ENCODE assay signal across 23 cellular contexts in genomic region chrX:152884171-152884570, GRCh38. TPM values are rescaled to one million over a fixed set of nuclear protein-coding genes. Genes with fewer than 3 reads are reported as not detected.
DNase-seq lines count a peak whose midpoint lies in the region; ATAC-seq, FAIRE-seq and TF ChIP-seq lines count a peak whose summit lies in the region.
"Had no signal": no experiment of that assay in that cellular context is flagged by ENCODE, and none has a peak within 500 bp of the region (broad histone marks: within the 10 kb centered on the region; RNA-seq: fewer than 3 reads in every experiment).

No MANE protein-coding gene starts in this region.

- intact Hi-C loops in HepG2 (cut with micrococcal nuclease; ENCODE audit: unreplicated experiment) = no loop called here
- intact Hi-C loops in right lobe of liver (cut with DNase I) = no loop called here
- intact Hi-C loops in K562 (cut with micrococcal nuclease) = no loop called here

- H3K4me3 ChIP-seq in HepG2 (replicated peaks in 1 of 3; ENCODE audit: insufficient read depth in 1 of 3, low read depth in 2 of 3, low read length in 3 of 3) = no peak overlapping the region
- no peak overlapping the region for H3K4me3 ChIP-seq in right lobe of liver
- H3K4me3 ChIP-seq in K562 = no peak overlapping the region
- H3K4me3 ChIP-seq: SJCRH30 had no signal

- in situ Hi-C loops in HepG2 (cut with HindIII; ENCODE audit: extremely low pct_ligation_motif_present, low pct_unique_long_range_greater_than_20kb) = no loop called here
- in situ Hi-C loops in K562 (cut with MboI) = no loop called here

- WGBS in HepG2 (ENCODE audit: low lambda C conversion rate) = 27% methylated on average over 3 of the region's 6 CpGs
- WGBS in right lobe of liver (ENCODE audit: insufficient coverage, low coverage, low lambda C conversion rate, missing lambda C conversion rate) = 51% methylated on average over 4 of the region's 6 CpGs
- WGBS in K562 (ENCODE audit: insufficient coverage, low coverage, missing lambda C conversion rate) = 0% methylated on average over 6 of the region's 6 CpGs

- no peaks in the 10 kb centered on the region for H3K36me3 ChIP-seq in HepG2 (replicated peaks in 1 of 2; ENCODE audit: control insufficient read depth in 1 of 2, insufficient read depth in 2 of 2, low read length in 2 of 2)
- no peaks in the 10 kb centered on the region for H3K36me3 ChIP-seq in right lobe of liver
- H3K36me3 ChIP-seq in K562 (ENCODE audit: control insufficient read depth, insufficient read depth, low read length) = no peaks in the 10 kb centered on the region
- H3K36me3 ChIP-seq: SJCRH30 had no signal

- H3K9me1 ChIP-seq in K562 (ENCODE audit: control insufficient read depth, insufficient read depth, low read length) = no peaks in the 10 kb centered on the region

- TF ChIP-seq EP300 in HepG2 (IDR thresholded peaks at IDR 0.05; ENCODE audit: low read depth in 2 of 2, low read length in 2 of 2) = no peak
- no peak for TF ChIP-seq EP300 in HepG2 (CRISPR knock-in tag; IDR thresholded peaks at IDR 0.05; ENCODE audit: borderline replicate concordance)
- TF ChIP-seq EP300 in K562 (IDR thresholded peaks at IDR 0.05; ENCODE audit: low read length) = no peak

- H3K9me3 ChIP-seq in HepG2 (ENCODE audit: low read length) (no peaks in the 10 kb centered on the region), right lobe of liver (no peaks in the 10 kb centered on the region), K562 (replicated peaks; ENCODE audit: control insufficient read depth, insufficient read depth, low read depth, low read length) (no peaks in the 10 kb centered on the region)
- H3K9me3 ChIP-seq: SJCRH30 had no signal

- FAIRE-seq in HepG2 (lab: Jason Lieb, UNC) (no peak), K562 (lab: Jason Lieb, UNC) (no peak)
- FAIRE-seq: G401.6, GM12892, RCC 7860 had no signal

- DNase-seq in HepG2 (ENCODE audit: low spot score) (no peak), right lobe of liver (no peak), K562 (ENCODE audit: extremely low read depth in 1 of 4, low spot score in 3 of 4) (peak in 3 of 4 experiments; percentile 17 to 26 (median 20)), islet precursor cell (peak; percentile 65), LoVo (ENCODE audit: low spot score) (no peak)
- DNase-seq: AML-193; C1 segment of cervical spinal cord; CD8-positive, alpha-beta T cell; DMS153; KBM-7; NCI-H1092 treated with DMSO at 0.1 percent for 48 hours; NCI-H146; NCI-H2029 treated with DMSO at 0.1 percent for 48 hours; NCI-H2171; NCI-H345; NCI-H524; NCI-H774; SJCRH30 had no signal

- H3K27me3 ChIP-seq in HepG2 (ENCODE audit: control insufficient read depth in 1 of 2, insufficient read depth in 2 of 2, low read length in 2 of 2) (peaks cover 0 to 5% of the 10 kb centered on the region in 2 experiments; a peak in 1 of 5 replicates), right lobe of liver (no peaks in the 10 kb centered on the region), K562 (ENCODE audit: control insufficient read depth in 2 of 2, insufficient read depth in 2 of 2, low read length in 2 of 2) (peaks cover 20 to 59% of the 10 kb centered on the region in 2 experiments; a peak in 4 of 5 replicates)
- H3K27me3 ChIP-seq: SJCRH30 had no signal

- TF ChIP-seq CTCF in HepG2 (CRISPR knock-in tag; IDR thresholded peaks at IDR 0.05) = no peak
- TF ChIP-seq CTCF in right lobe of liver (IDR thresholded peaks at IDR 0.05) = no peak
- peak in 1 of 3 experiments; percentile 6; a peak in 1 of 6 replicates for TF ChIP-seq CTCF in K562 (IDR thresholded peaks at IDR 0.05 in 2 of 3, conservative IDR thresholded peaks at IDR 0.05 in 1 of 3; ENCODE audit: insufficient read depth in 2 of 3, low read depth in 1 of 3, low read length in 3 of 3)

- H4K20me1 ChIP-seq in HepG2 (ENCODE audit: insufficient read depth, low read length) = no peaks in the 10 kb centered on the region
- H4K20me1 ChIP-seq in K562 (replicated peaks; ENCODE audit: control insufficient read depth, insufficient read depth, low read length) = no peaks in the 10 kb centered on the region

- H3K4me1 ChIP-seq in HepG2 (ENCODE audit: insufficient read depth, low read length) = no peaks in the 10 kb centered on the region
- H3K4me1 ChIP-seq in right lobe of liver = no peaks in the 10 kb centered on the region
- H3K4me1 ChIP-seq in K562 (replicated peaks in 1 of 2; ENCODE audit: control insufficient read depth in 2 of 2, insufficient read depth in 2 of 2, low read length in 2 of 2) = no peaks in the 10 kb centered on the region; a peak in 1 of 5 replicates
- H3K4me1 ChIP-seq: SJCRH30 had no signal

- H3K9ac ChIP-seq in HepG2 (ENCODE audit: insufficient read depth, low read depth, low read length) (no peak overlapping the region), K562 (ENCODE audit: insufficient read depth in 1 of 2, low read depth in 2 of 2, low read length in 2 of 2) (no peak overlapping the region)

- POLR2A ChIA-PET in HepG2 (lab: Yijun Ruan, JAX) = no interaction called here
- POLR2A ChIA-PET in K562 (lab: Yijun Ruan, JAX) = interaction anchor here (1.2 to 2.0 kb wide), 3 partner anchors 10 to 50 kb away, joined by 3 to 4 read pairs (median 4); no protein-coding TSS in a partner anchor

- TF ChIP-seq RAD21 in HepG2 (CRISPR knock-in tag; IDR thresholded peaks at IDR 0.05) (no peak), K562 (CRISPR knock-in tag; conservative IDR thresholded peaks at IDR 0.05 in 1 of 2, IDR thresholded peaks at IDR 0.05 in 1 of 2) (no peak)

- H3K79me2 ChIP-seq in HepG2 (ENCODE audit: insufficient read depth, low read length) = no peaks in the 10 kb centered on the region
- no peaks in the 10 kb centered on the region for H3K79me2 ChIP-seq in K562 (ENCODE audit: control insufficient read depth, insufficient read depth, low read length)

- CTCF ChIA-PET in HepG2 (lab: Yijun Ruan, JAX; ENCODE audit: low intra/inter-chr PET ratio, low total read pairs) (no interaction called here), K562 (lab: Yijun Ruan, JAX; ENCODE audit: low intra/inter-chr PET ratio) (no interaction called here)

- peak; percentile 73 for ATAC-seq in HepG2
- no peak for ATAC-seq in right lobe of liver
- ATAC-seq in K562 = peak; percentile 87
- ATAC-seq in GM18867 (IDR thresholded peaks at IDR 0.05; ENCODE audit: unreplicated experiment) = no peak
- no peak for ATAC-seq in HG03025 (IDR thresholded peaks at IDR 0.05; ENCODE audit: low FRiP score, unreplicated experiment)
- ATAC-seq: CD8-positive, alpha-beta T cell had no signal

- H2AFZ ChIP-seq in HepG2 (ENCODE audit: low read length) (no peak overlapping the region), K562 (ENCODE audit: low read depth, low read length) (no peak overlapping the region)

- H3K27ac ChIP-seq in HepG2 (ENCODE audit: extremely low read length, insufficient read depth, low read length) (no peak overlapping the region), right lobe of liver (no peak overlapping the region), K562 (ENCODE audit: extremely low read depth, low read depth, low read length) (no peak overlapping the region)
- H3K27ac ChIP-seq: SJCRH30 had no signal

- H3K4me2 ChIP-seq in HepG2 (ENCODE audit: low read depth, low read length) (no peak overlapping the region), K562 (ENCODE audit: insufficient read depth, low read length) (no peak overlapping the region)

- TF ChIP-seq POLR2A in HepG2 (IDR thresholded peaks at IDR 0.05; ENCODE audit: insufficient read depth in 1 of 2, low read depth in 2 of 2, low read length in 2 of 2) = no peak
- TF ChIP-seq POLR2A in right lobe of liver (IDR thresholded peaks at IDR 0.05) = no peak
- TF ChIP-seq POLR2A in K562 (conservative IDR thresholded peaks at IDR 0.05) = no peak

- BruUV-seq in HepG2 (replicated peaks; lab: Mats Ljungman, UMichigan) (no TSS peak), K562 (replicated peaks; lab: Mats Ljungman, UMichigan) (no TSS peak)

RNA-seq across cellular contexts. Expression of gene ZNF185, which starts 13.7 kb away (rescaled TPM):
- total RNA-seq in HepG2 (2016; rRNA removed; fragmentation: Illumina TruSeq; extraction: Trizol) (1.6 and 1.9 TPM in 2 replicates), right lobe of liver (1 to 10 TPM in 1 of 6 experiments, under 1 TPM in 5; 0.61 to 1.7 (median 0.83) TPM), K562 (2014; rRNA removed) (0.18 and 0.24 TPM in 2 replicates), K562 (2014; rRNA removed; fragmentation: Illumina TruSeq; extraction: Trizol) (0.22 and 0.26 TPM in 2 replicates), K562 (2015; rRNA removed; fragmentation: Illumina TruSeq; extraction: Trizol) (0.19 and 0.22 TPM in 2 replicates), K562 (2021) (0.24 and 0.40 TPM in 2 replicates)
- 0.18 and 0.30 TPM in 2 replicates for total RNA-seq in HepG2 (2016; cell fraction: cytosol; rRNA removed; fragmentation: Illumina TruSeq; extraction: Trizol; ENCODE audit: low read depth)
- 1.7 and 1.8 TPM in 2 replicates for total RNA-seq in HepG2 (2016; cell fraction: insoluble cytoplasmic fraction; rRNA removed; fragmentation: Illumina TruSeq; extraction: Trizol)
- total RNA-seq in HepG2 (2016; cell fraction: membrane; rRNA removed; fragmentation: Illumina TruSeq; extraction: Trizol) = 0.96 and 1.2 TPM in 2 replicates
- total RNA-seq in HepG2 (2016; cell fraction: nucleus; rRNA removed; fragmentation: Illumina TruSeq; extraction: Trizol) = 0.85 and 0.87 TPM in 2 replicates
- polyA plus RNA-seq in HepG2 (2011; rRNA removed) (2.9 and 3.4 TPM in 2 replicates), K562 (2011; rRNA removed) (0.95 and 1.1 TPM in 2 replicates), K562 (2014; fragmentation: Illumina TruSeq; extraction: Trizol) (0.57 and 0.64 TPM in 2 replicates), K562 (2014; fragmentation: Nextera tagmentation; extraction: Ambion mirVana) (under 1 TPM; 0.08 to 0.18 TPM), K562 (2014; rRNA removed) (0.35 and 0.38 TPM in 2 replicates)
- polyA plus RNA-seq in HepG2 (2011; cell fraction: cytosol; rRNA removed) = 2.3 and 2.5 TPM in 2 replicates
- polyA plus RNA-seq in HepG2 (2011; cell fraction: nucleus; rRNA removed) = 2.2 and 2.3 TPM in 2 replicates
- 1.1 and 1.9 TPM in 2 replicates for polyA plus RNA-seq in HepG2 (2012)
- 0.24 and 0.28 TPM in 2 replicates for polyA plus RNA-seq in HepG2 (2016; cell fraction: cytosol; fragmentation: Illumina TruSeq; extraction: Trizol; ENCODE audit: low read depth)
- 1.7 and 1.8 TPM in 2 replicates for polyA plus RNA-seq in HepG2 (2016; cell fraction: insoluble cytoplasmic fraction; fragmentation: Illumina TruSeq; extraction: Trizol; ENCODE audit: low read depth)
- 0.86 and 1.1 TPM in 2 replicates for polyA plus RNA-seq in HepG2 (2016; cell fraction: membrane; fragmentation: Illumina TruSeq; extraction: Trizol; ENCODE audit: low read depth)
- 1.4 and 1.7 TPM in 2 replicates for polyA plus RNA-seq in HepG2 (2016; cell fraction: nucleus; fragmentation: Illumina TruSeq; extraction: Trizol; ENCODE audit: insufficient read depth, low read depth)
- 1.2 and 5.8 TPM in 2 replicates for polyA minus RNA-seq in HepG2 (2011; rRNA and poly(A)+ RNA removed; ENCODE audit: low replicate concordance)
- polyA minus RNA-seq in HepG2 (2011; cell fraction: cytosol; rRNA and poly(A)+ RNA removed) = 0.79 and 0.99 TPM in 2 replicates
- 0.75 and 0.90 TPM in 2 replicates for polyA minus RNA-seq in HepG2 (2011; cell fraction: nucleus; rRNA and poly(A)+ RNA removed)
- total RNA-seq in K562 (2011; cell fraction: chromatin; rRNA removed; ENCODE audit: low replicate concordance) = 0.37 and 0.53 TPM in 2 replicates
- 0.26 and 0.33 TPM in 2 replicates for total RNA-seq in K562 (2011; cell fraction: nucleolus; rRNA removed)
- total RNA-seq in K562 (2011; cell fraction: nucleoplasm; rRNA removed) = 0.44 and 0.46 TPM in 2 replicates
- 0.67 and 0.74 TPM in 2 replicates for polyA plus RNA-seq in K562 (2011; cell fraction: cytosol; rRNA removed)
- polyA plus RNA-seq in K562 (2011; cell fraction: nucleus; rRNA removed) = 0.76 and 0.95 TPM in 2 replicates
- 0.28 and 0.29 TPM in 2 replicates for polyA plus RNA-seq in K562 (2012)
- 0.35 and 0.66 TPM in 2 replicates for polyA minus RNA-seq in K562 (2011; rRNA and poly(A)+ RNA removed)
- 0.29 TPM in 1 of 2 replicates, not detected in the other for polyA minus RNA-seq in K562 (2011; cell fraction: cytosol; rRNA and poly(A)+ RNA removed)
- 0.13 and 0.22 TPM in 2 replicates for polyA minus RNA-seq in K562 (2011; cell fraction: nucleus; rRNA and poly(A)+ RNA removed)

RNA-seq across cellular contexts. Expression of gene NSDHL, which starts 53.3 kb away (rescaled TPM):
- 47.6 and 49.3 TPM in 2 replicates for total RNA-seq in HepG2 (2016; rRNA removed; fragmentation: Illumina TruSeq; extraction: Trizol)
- total RNA-seq in HepG2 (2016; cell fraction: cytosol; rRNA removed; fragmentation: Illumina TruSeq; extraction: Trizol; ENCODE audit: low read depth) = 14.6 and 16.3 TPM in 2 replicates
- total RNA-seq in HepG2 (2016; cell fraction: insoluble cytoplasmic fraction; rRNA removed; fragmentation: Illumina TruSeq; extraction: Trizol) = 48.7 and 49.0 TPM in 2 replicates
- total RNA-seq in HepG2 (2016; cell fraction: membrane; rRNA removed; fragmentation: Illumina TruSeq; extraction: Trizol) = 15.7 and 16.5 TPM in 2 replicates
- total RNA-seq in HepG2 (2016; cell fraction: nucleus; rRNA removed; fragmentation: Illumina TruSeq; extraction: Trizol) = 32.0 and 33.8 TPM in 2 replicates
- 26.2 and 35.9 TPM in 2 replicates for polyA plus RNA-seq in HepG2 (2011; rRNA removed)
- polyA plus RNA-seq in HepG2 (2011; cell fraction: cytosol; rRNA removed) = 22.8 and 35.7 TPM in 2 replicates
- 8.5 and 13.3 TPM in 2 replicates for polyA plus RNA-seq in HepG2 (2011; cell fraction: nucleus; rRNA removed)
- 34.8 and 39.7 TPM in 2 replicates for polyA plus RNA-seq in HepG2 (2012)
- 12.6 and 14.3 TPM in 2 replicates for polyA plus RNA-seq in HepG2 (2016; cell fraction: cytosol; fragmentation: Illumina TruSeq; extraction: Trizol; ENCODE audit: low read depth)
- 60.9 and 65.3 TPM in 2 replicates for polyA plus RNA-seq in HepG2 (2016; cell fraction: insoluble cytoplasmic fraction; fragmentation: Illumina TruSeq; extraction: Trizol; ENCODE audit: low read depth)
- 12.5 and 13.4 TPM in 2 replicates for polyA plus RNA-seq in HepG2 (2016; cell fraction: membrane; fragmentation: Illumina TruSeq; extraction: Trizol; ENCODE audit: low read depth)
- 55.3 and 58.9 TPM in 2 replicates for polyA plus RNA-seq in HepG2 (2016; cell fraction: nucleus; fragmentation: Illumina TruSeq; extraction: Trizol; ENCODE audit: insufficient read depth, low read depth)
- 25.4 and 33.9 TPM in 2 replicates for polyA minus RNA-seq in HepG2 (2011; rRNA and poly(A)+ RNA removed; ENCODE audit: low replicate concordance)
- 10.3 and 13.8 TPM in 2 replicates for polyA minus RNA-seq in HepG2 (2011; cell fraction: cytosol; rRNA and poly(A)+ RNA removed)
- 9.4 and 11.8 TPM in 2 replicates for polyA minus RNA-seq in HepG2 (2011; cell fraction: nucleus; rRNA and poly(A)+ RNA removed)
- total RNA-seq in right lobe of liver = 10 to 100 TPM; 16.1 to 38.2 (median 20.9) TPM
- total RNA-seq in K562 (2011; cell fraction: chromatin; rRNA removed; ENCODE audit: low replicate concordance) = 29.2 and 39.7 TPM in 2 replicates
- 34.6 and 39.7 TPM in 2 replicates for total RNA-seq in K562 (2011; cell fraction: nucleolus; rRNA removed)
- total RNA-seq in K562 (2011; cell fraction: nucleoplasm; rRNA removed) = 29.8 and 34.7 TPM in 2 replicates
- 37.1 and 38.4 TPM in 2 replicates for total RNA-seq in K562 (2014; rRNA removed)
- 26.9 and 30.5 TPM in 2 replicates for total RNA-seq in K562 (2014; rRNA removed; fragmentation: Illumina TruSeq; extraction: Trizol)
- total RNA-seq in K562 (2015; rRNA removed; fragmentation: Illumina TruSeq; extraction: Trizol) = 21.0 and 22.5 TPM in 2 replicates
- total RNA-seq in K562 (2021) = 37.1 and 40.3 TPM in 2 replicates
- polyA plus RNA-seq in K562 (2011; rRNA removed) = 63.4 and 71.8 TPM in 2 replicates
- polyA plus RNA-seq in K562 (2011; cell fraction: cytosol; rRNA removed) = 59.7 and 65.5 TPM in 2 replicates
- polyA plus RNA-seq in K562 (2011; cell fraction: nucleus; rRNA removed) = 29.7 and 34.0 TPM in 2 replicates
- 30.9 and 51.3 TPM in 2 replicates for polyA plus RNA-seq in K562 (2012)
- polyA plus RNA-seq in K562 (2014; fragmentation: Illumina TruSeq; extraction: Trizol) = 52.5 and 62.8 TPM in 2 replicates
- polyA plus RNA-seq in K562 (2014; fragmentation: Nextera tagmentation; extraction: Ambion mirVana) = 10 to 100 TPM; 49.7 to 57.4 TPM
- polyA plus RNA-seq in K562 (2014; rRNA removed) = 40.8 and 41.1 TPM in 2 replicates
- 34.0 and 39.9 TPM in 2 replicates for polyA minus RNA-seq in K562 (2011; rRNA and poly(A)+ RNA removed)
- 17.8 and 21.5 TPM in 2 replicates for polyA minus RNA-seq in K562 (2011; cell fraction: cytosol; rRNA and poly(A)+ RNA removed)
- 6.5 and 10.7 TPM in 2 replicates for polyA minus RNA-seq in K562 (2011; cell fraction: nucleus; rRNA and poly(A)+ RNA removed)

RNA-seq across cellular contexts. Expression of gene CETN2, which starts 53.6 kb away (rescaled TPM):
- 85.4 and 129 TPM in 2 replicates for total RNA-seq in HepG2 (2016; rRNA removed; fragmentation: Illumina TruSeq; extraction: Trizol)
- 13.7 and 14.5 TPM in 2 replicates for total RNA-seq in HepG2 (2016; cell fraction: cytosol; rRNA removed; fragmentation: Illumina TruSeq; extraction: Trizol; ENCODE audit: low read depth)
- total RNA-seq in HepG2 (2016; cell fraction: insoluble cytoplasmic fraction; rRNA removed; fragmentation: Illumina TruSeq; extraction: Trizol) = 81.8 and 138 TPM in 2 replicates
- 25.4 and 26.6 TPM in 2 replicates for total RNA-seq in HepG2 (2016; cell fraction: membrane; rRNA removed; fragmentation: Illumina TruSeq; extraction: Trizol)
- 30.6 and 31.1 TPM in 2 replicates for total RNA-seq in HepG2 (2016; cell fraction: nucleus; rRNA removed; fragmentation: Illumina TruSeq; extraction: Trizol)
- 13.1 and 17.2 TPM in 2 replicates for polyA plus RNA-seq in HepG2 (2011; rRNA removed)
- polyA plus RNA-seq in HepG2 (2011; cell fraction: cytosol; rRNA removed) = 6.3 and 10.9 TPM in 2 replicates
- 1.7 and 2.4 TPM in 2 replicates for polyA plus RNA-seq in HepG2 (2011; cell fraction: nucleus; rRNA removed)
- 24.0 and 37.8 TPM in 2 replicates for polyA plus RNA-seq in HepG2 (2012)
- 19.4 and 20.8 TPM in 2 replicates for polyA plus RNA-seq in HepG2 (2016; cell fraction: cytosol; fragmentation: Illumina TruSeq; extraction: Trizol; ENCODE audit: low read depth)
- polyA plus RNA-seq in HepG2 (2016; cell fraction: insoluble cytoplasmic fraction; fragmentation: Illumina TruSeq; extraction: Trizol; ENCODE audit: low read depth) = 155 and 178 TPM in 2 replicates
- 29.5 and 30.2 TPM in 2 replicates for polyA plus RNA-seq in HepG2 (2016; cell fraction: membrane; fragmentation: Illumina TruSeq; extraction: Trizol; ENCODE audit: low read depth)
- polyA plus RNA-seq in HepG2 (2016; cell fraction: nucleus; fragmentation: Illumina TruSeq; extraction: Trizol; ENCODE audit: insufficient read depth, low read depth) = 52.9 and 59.1 TPM in 2 replicates
- 3.1 and 8.5 TPM in 2 replicates for polyA minus RNA-seq in HepG2 (2011; rRNA and poly(A)+ RNA removed; ENCODE audit: low replicate concordance)
- 6.4 and 6.5 TPM in 2 replicates for polyA minus RNA-seq in HepG2 (2011; cell fraction: cytosol; rRNA and poly(A)+ RNA removed)
- 2.8 and 3.1 TPM in 2 replicates for polyA minus RNA-seq in HepG2 (2011; cell fraction: nucleus; rRNA and poly(A)+ RNA removed)
- total RNA-seq in right lobe of liver = 10 to 100 TPM in 5 of 6 experiments, 1 to 10 TPM in 1; 8.4 to 11.4 (median 10.9) TPM
- total RNA-seq in K562 (2011; cell fraction: chromatin; rRNA removed; ENCODE audit: low replicate concordance) = 3.0 and 4.3 TPM in 2 replicates
- 2.5 TPM in 2 replicates for total RNA-seq in K562 (2011; cell fraction: nucleolus; rRNA removed)
- total RNA-seq in K562 (2011; cell fraction: nucleoplasm; rRNA removed) = 4.5 and 5.6 TPM in 2 replicates
- total RNA-seq in K562 (2014; rRNA removed) = 15.7 and 16.7 TPM in 2 replicates
- 27.6 and 32.6 TPM in 2 replicates for total RNA-seq in K562 (2014; rRNA removed; fragmentation: Illumina TruSeq; extraction: Trizol)
- total RNA-seq in K562 (2015; rRNA removed; fragmentation: Illumina TruSeq; extraction: Trizol) = 26.9 and 28.8 TPM in 2 replicates
- total RNA-seq in K562 (2021) = 17.6 and 19.7 TPM in 2 replicates
- polyA plus RNA-seq in K562 (2011; rRNA removed) = 28.8 and 35.0 TPM in 2 replicates
- polyA plus RNA-seq in K562 (2011; cell fraction: cytosol; rRNA removed) = 7.9 and 13.1 TPM in 2 replicates
- 6.0 and 10.3 TPM in 2 replicates for polyA plus RNA-seq in K562 (2011; cell fraction: nucleus; rRNA removed)
- polyA plus RNA-seq in K562 (2012) = 19.4 and 33.2 TPM in 2 replicates
- polyA plus RNA-seq in K562 (2014; fragmentation: Illumina TruSeq; extraction: Trizol) = 27.8 and 37.1 TPM in 2 replicates
- 10 to 100 TPM; 24.7 to 36.0 TPM for polyA plus RNA-seq in K562 (2014; fragmentation: Nextera tagmentation; extraction: Ambion mirVana)
- polyA plus RNA-seq in K562 (2014; rRNA removed) = 22.3 and 22.6 TPM in 2 replicates
- polyA minus RNA-seq in K562 (2011; rRNA and poly(A)+ RNA removed) = 15.2 and 15.8 TPM in 2 replicates
- 2.5 and 4.4 TPM in 2 replicates for polyA minus RNA-seq in K562 (2011; cell fraction: cytosol; rRNA and poly(A)+ RNA removed)
- 2.3 and 4.0 TPM in 2 replicates for polyA minus RNA-seq in K562 (2011; cell fraction: nucleus; rRNA and poly(A)+ RNA removed)

Comparison
In these comparisons a context has a peak if more than half of its experiments do, and no peak if none do; other contexts are left out.
1. ATAC-seq: peak in HepG2 (single experiment) and K562 (single experiment); none in right lobe of liver (0 of 4), GM18867 (single experiment) and HG03025 (single experiment).
2. DNase-seq: peak in K562 (3 of 4) and islet precursor cell (single experiment); none in HepG2 (single experiment), right lobe of liver (0 of 3) and LoVo (single experiment).